In genomic region chr1:43529206-43529731, GRCh38 we compare ENCODE assay signal across 7 cellular contexts. TPM values are rescaled to one million over a fixed set of nuclear protein-coding genes. Genes with fewer than 3 reads are reported as not detected.
DNase-seq lines count a peak whose midpoint lies in the region; ATAC-seq and TF ChIP-seq lines count a peak whose summit lies in the region.

No MANE protein-coding gene starts in this region.

- in situ Hi-C loops in GM13977 (cut with MboI; ENCODE audit: low pct_unique_long_range_greater_than_20kb, low sequenced_read_pairs, unreplicated experiment), result loop anchor here (25.0 kb wide), 2 partner anchors 408 to 508 kb away; partner anchors contain the start of genes ARTN, IPO13 and SLC6A9
- in situ Hi-C loops in astrocyte of the cerebellum (cut with HindIII; ENCODE audit: low sequenced_read_pairs), result no loop called here

- peak overlapping the region in 3 of 4 donors; percentile 90 to 97 (median 93) for H3K27ac ChIP-seq in sigmoid colon

- no peak for TF ChIP-seq POLR2A in sigmoid colon (IDR thresholded peaks at IDR 0.05)

- TF ChIP-seq CTCF in GM13977 (IDR thresholded peaks at IDR 0.05; ENCODE audit: extremely low read depth, insufficient read depth, missing control alignments), result peak; percentile 95
- peak; percentile 97 for TF ChIP-seq CTCF in astrocyte of the cerebellum (IDR thresholded peaks at IDR 0.05; ENCODE audit: low read depth, low read length, missing control alignments)
- peak; percentile 90 to 97 (median 92) for TF ChIP-seq CTCF in sigmoid colon (IDR thresholded peaks at IDR 0.05)

- TF ChIP-seq EP300 in sigmoid colon (IDR thresholded peaks at IDR 0.05), result no peak

- peak; percentile 88 for DNase-seq in GM13977 (ENCODE audit: low spot score)
- peak; percentile 68 for DNase-seq in NCI-H2081 treated with DMSO at 0.1 percent for 48 hours (lab: John Stamatoyannopoulos, UW)
- DNase-seq in T1000 (lab: John Stamatoyannopoulos, UW), result peak; percentile 80
- peak; percentile 85 for DNase-seq in astrocyte of the cerebellum (ENCODE audit: low read depth)
- DNase-seq in hippocampal formation (lab: John Stamatoyannopoulos, UW), result peak; percentile 63 to 64
- DNase-seq in sigmoid colon, result peak; percentile 91

- no peaks in the 10 kb centered on the region for H3K27me3 ChIP-seq in sigmoid colon

- H3K9me3 ChIP-seq in sigmoid colon, result no peaks in the 10 kb centered on the region

- ATAC-seq in HG02642 (IDR thresholded peaks at IDR 0.05; ENCODE audit: poor library complexity, unreplicated experiment), result no peak

- intact Hi-C loops in sigmoid colon (cut with DNase I), result loop anchor here (1.0 to 2.0 kb wide), 3 partner anchors 24 to 178 kb away; partner anchors contain the start of genes KDM4A and ST3GAL3

- H3K36me3 ChIP-seq in sigmoid colon, result no peaks in the 10 kb centered on the region

- WGBS in sigmoid colon, 2 donors, result 13 to 19% methylated on average over 11 of the region's 11 CpGs

- H3K4me1 ChIP-seq in sigmoid colon, result peaks cover 0 to 36% (median 35%) of the 10 kb centered on the region in 4 donors

- H3K4me3 ChIP-seq in astrocyte of the cerebellum (ENCODE audit: low read depth, low read length) (no peak overlapping the region), sigmoid colon (no peak overlapping the region)

RNA-seq across cellular contexts. Expression of gene PTPRF, which starts 1.4 kb away (rescaled TPM):
- total RNA-seq in sigmoid colon, result 10 to 100 TPM; 38.2 to 78.7 (median 42.9) TPM
- polyA plus RNA-seq in sigmoid colon, result 100 to 1,000 TPM in 1 of 3 donors, 10 to 100 TPM in 2; 18.6 to 125 (median 31.7) TPM
